9 cellular contexts compared by ENCODE assay signal in genomic region chr15:63188937-63189871, GRCh38. TPM values are rescaled to one million over a fixed set of nuclear protein-coding genes. Genes with fewer than 3 reads are reported as not detected.
DNase-seq lines count a peak whose midpoint lies in the region; ATAC-seq, FAIRE-seq and TF ChIP-seq lines count a peak whose summit lies in the region.
"Had no signal": no experiment of that assay in that cellular context is flagged by ENCODE, and none has a peak within 500 bp of the region (broad histone marks: within the 10 kb centered on the region; RNA-seq: fewer than 3 reads in every experiment).

RAB8B (plus strand) TSS chr15:63189606; CDS start chr15:63189625, 19 bp downstream.

- FAIRE-seq in keratinocyte (lab: Jason Lieb, UNC) = no peak
- FAIRE-seq: endometrium had no signal

- H3K4me2 ChIP-seq in keratinocyte (ENCODE audit: control insufficient read depth, extremely low read depth, insufficient read depth, low read depth, low read length) = peak within 1 kb of the TSS; percentile 94

- no peaks in the 10 kb centered on the region for H4K20me1 ChIP-seq in keratinocyte (ENCODE audit: control insufficient read depth, extremely low read depth, insufficient read depth, low read length)

- dilution Hi-C loops in keratinocyte (cut with MboI; ENCODE audit: extremely low pct_ligation_motif_present, low sequenced_read_pairs) = no loop called here

- H3K27me3 ChIP-seq in keratinocyte (ENCODE audit: control insufficient read depth, extremely low read depth, insufficient read depth, low read length) = no peaks in the 10 kb centered on the region

- DNase-seq in AML-193 (lab: John Stamatoyannopoulos, UW) = peak; percentile 89 to 91
- DNase-seq in NCI-H460 (ENCODE audit: extremely low read depth, low read depth) = peak; percentile 93
- DNase-seq in activated CD4-positive, alpha-beta T cell treated with anti-CD3 and anti-CD28 coated beads for 1 hour = peak; percentile 96
- peak; percentile 86 to 90 for DNase-seq in cerebellar nuclear complex (lab: John Stamatoyannopoulos, UW)
- DNase-seq in keratinocyte (ENCODE audit: low read depth, low spot score) = peak; percentile 61
- peak; percentile 96 to 99 (median 98) for DNase-seq in stimulated activated CD4-positive, alpha-beta T cell treated with anti-CD3 and anti-CD28 coated beads, Interleukin-12 subunit alpha, Interleukin-12 subunit beta, amount 100 ng/mL, for 48 hours (ENCODE audit: low read depth in 2 of 3, low spot score in 1 of 3)

- peaks cover 42% of the 10 kb centered on the region for H3K4me1 ChIP-seq in keratinocyte (ENCODE audit: control insufficient read depth, extremely low read depth, insufficient read depth, low read length)

- H3K79me2 ChIP-seq in keratinocyte (ENCODE audit: control insufficient read depth, insufficient read depth, low read length) = peaks cover 37% of the 10 kb centered on the region

- TF ChIP-seq CTCF in keratinocyte (optimal IDR thresholded peaks at IDR 0.05 in 1 of 3, IDR thresholded peaks at IDR 0.05 in 1 of 3, conservative IDR thresholded peaks at IDR 0.05 in 1 of 3; ENCODE audit: extremely low read depth in 1 of 3, insufficient read depth in 2 of 3, low read length in 3 of 3) = peak in 1 of 3 experiments; percentile 23

- H3K4me3 ChIP-seq in keratinocyte (ENCODE audit: control insufficient read depth in 2 of 3, extremely low read depth in 1 of 3, insufficient read depth in 2 of 3, low read depth in 1 of 3, low read length in 3 of 3) = peak within 1 kb of the TSS; percentile 75 to 93 (median 86)

- H3K27ac ChIP-seq in keratinocyte (ENCODE audit: control insufficient read depth, insufficient read depth, low read length) = peak within 1 kb of the TSS; percentile 64

- ATAC-seq in GM19035 (IDR thresholded peaks at IDR 0.05; ENCODE audit: unreplicated experiment) (peak; percentile 77), HG03354 (IDR thresholded peaks at IDR 0.05; ENCODE audit: poor library complexity, severe bottlenecking, unreplicated experiment) (peak; percentile 78)

- H3K9me1 ChIP-seq in keratinocyte (ENCODE audit: control insufficient read depth, extremely low read depth, insufficient read depth, low read length) = no peaks in the 10 kb centered on the region

- H3K9ac ChIP-seq in keratinocyte (ENCODE audit: control insufficient read depth, extremely low read depth, insufficient read depth, low read length) = peak within 1 kb of the TSS; percentile 76

- H2AFZ ChIP-seq in keratinocyte (ENCODE audit: control insufficient read depth, low read length) = peak within 1 kb of the TSS; percentile 94

- no peaks in the 10 kb centered on the region for H3K9me3 ChIP-seq in keratinocyte (ENCODE audit: control insufficient read depth, low read depth, low read length)

- H3K36me3 ChIP-seq in keratinocyte (ENCODE audit: control insufficient read depth in 2 of 2, extremely low read depth in 1 of 2, insufficient read depth in 2 of 2, low read length in 2 of 2) = no peaks in the 10 kb centered on the region

RNA-seq across cellular contexts. Expression of gene RAB8B, which starts in this region (rescaled TPM):
- total RNA-seq in NCI-H460 (2014; rRNA removed; shearing (Covaris generic)) = 12.5 and 13.1 TPM in 2 replicates
- 8.3 and 10.1 TPM in 2 replicates for polyA plus RNA-seq in NCI-H460 (2014; cell fraction: nucleus; rRNA removed)
- 26.4 to 34.6 TPM (median 31.2 TPM) in 3 replicates for polyA plus RNA-seq in keratinocyte
- 53.6 TPM for polyA plus RNA-seq in keratinocyte (2011; ENCODE audit: low read depth)
- 42.9 and 50.0 TPM in 2 replicates for polyA plus RNA-seq in keratinocyte (2011; cell fraction: cytosol; rRNA removed)
- polyA plus RNA-seq in keratinocyte (2011; cell fraction: nucleus; rRNA removed) = 27.8 and 33.4 TPM in 2 replicates
- 22.4 and 27.3 TPM in 2 replicates for polyA plus RNA-seq in keratinocyte (2012; ENCODE audit: low replicate concordance)
- 6.6 to 27.2 TPM (median 24.0 TPM) in 3 replicates for polyA minus RNA-seq in keratinocyte
- polyA minus RNA-seq in keratinocyte (2011; cell fraction: cytosol; rRNA and poly(A)+ RNA removed) = 77.3 TPM
- 18.4 and 30.9 TPM in 2 replicates for polyA minus RNA-seq in keratinocyte (2011; cell fraction: nucleus; rRNA and poly(A)+ RNA removed)

Comparison
In these comparisons a context has a peak if more than half of its experiments do, and no peak if none do; other contexts are left out.
1. Peak in every context shown above with its lines: DNase-seq, ATAC-seq, H3K4me3 ChIP-seq and H3K27ac ChIP-seq.